Comparison of ENCODE assay signal across 8 cellular contexts in the genomic region with DNA sequence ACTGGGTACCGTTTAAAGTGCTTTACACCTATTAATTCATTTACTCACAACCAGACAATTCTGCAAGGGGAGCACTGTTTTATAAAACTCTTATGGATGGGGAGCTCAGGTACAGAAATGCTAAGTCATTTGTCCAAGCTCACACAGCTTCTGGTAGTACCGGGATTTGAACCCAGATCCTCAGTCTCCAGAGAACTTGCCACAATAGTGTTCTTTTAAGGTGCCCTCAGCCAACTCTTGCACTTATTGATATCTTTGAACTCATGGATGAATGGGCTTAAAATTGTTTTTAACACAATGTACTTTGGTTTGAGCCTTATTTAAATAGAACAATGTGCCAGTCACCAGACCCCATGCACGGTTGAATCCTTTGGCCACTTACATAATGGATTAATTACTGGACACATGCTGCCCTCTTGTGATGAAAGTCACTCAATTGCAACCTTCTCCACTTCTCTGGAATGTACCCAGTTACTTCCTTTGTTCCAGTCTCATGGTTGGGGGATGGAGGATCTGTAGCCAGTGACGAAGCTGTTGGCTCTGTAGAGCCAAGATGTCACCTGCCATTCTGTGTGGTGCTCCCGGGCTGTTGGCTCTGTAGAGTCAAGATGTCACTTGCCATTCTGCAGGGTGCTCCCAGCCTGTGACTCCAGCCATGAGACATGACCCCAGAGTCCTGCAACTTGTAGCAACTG.
A peak's percentile ranks its signal among the peaks of the same experiment; 100 is the strongest.
DNase-seq lines count a peak whose midpoint lies in the region; ATAC-seq, FAIRE-seq and TF ChIP-seq lines count a peak whose summit lies in the region.

No MANE protein-coding gene starts in this region.

- no peak overlapping the region for H3K9ac ChIP-seq in OCI-LY1 (ENCODE audit: low read length)

- no peak overlapping the region for H3K27ac ChIP-seq in C4-2B
- H3K27ac ChIP-seq in OCI-LY1 (ENCODE audit: low read depth, low read length, poor library complexity, severe bottlenecking), result no peak overlapping the region
- no peak overlapping the region for H3K27ac ChIP-seq in left lung

- H3K9me3 ChIP-seq in HAP-1 (peaks cover 5% of the 10 kb centered on the region), OCI-LY1 (ENCODE audit: low read length) (peaks cover 9% of the 10 kb centered on the region), left lung (peaks cover 0 to 3% of the 10 kb centered on the region in 2 donors)

- H3K4me3 ChIP-seq in HAP-1 (no peak overlapping the region), OCI-LY1 (ENCODE audit: low read depth, low read length, poor library complexity, severe bottlenecking) (no peak overlapping the region), left lung (no peak overlapping the region)

- in situ Hi-C loops in HAP-1 (cut with MboI; ENCODE audit: low sequenced_read_pairs), result loop anchor here (5.0 to 25.0 kb wide), 2 partner anchors 131 to 251 kb away; partner anchors contain the start of gene ZNRF2

- TF ChIP-seq CTCF in C4-2B (conservative IDR thresholded peaks at IDR 0.05) (peak; percentile 62), OCI-LY1 (IDR thresholded peaks at IDR 0.05; ENCODE audit: low read length) (peak; percentile 57; the same call in 1 of the 2 replicates), left lung (IDR thresholded peaks at IDR 0.05) (peak; percentile 21 to 70)

- H3K4me1 ChIP-seq in HAP-1 (no peaks in the 10 kb centered on the region), OCI-LY1 (ENCODE audit: insufficient read depth, low read length, severe bottlenecking) (peaks cover 17% of the 10 kb centered on the region), left lung (no peaks in the 10 kb centered on the region)

- no peaks in the 10 kb centered on the region for H3F3A ChIP-seq in OCI-LY1 (ENCODE audit: insufficient read depth, low read length)

- no peaks in the 10 kb centered on the region for H3K9me2 ChIP-seq in OCI-LY1 (ENCODE audit: low read depth, low read length)

- no peaks in the 10 kb centered on the region for H3K36me3 ChIP-seq in HAP-1 (replicated peaks)
- peaks cover 7% of the 10 kb centered on the region; the same call in 1 of the 2 replicates for H3K36me3 ChIP-seq in OCI-LY1 (ENCODE audit: insufficient read depth, low read length)
- no peaks in the 10 kb centered on the region for H3K36me3 ChIP-seq in left lung

- H3K79me2 ChIP-seq in OCI-LY1 (ENCODE audit: insufficient read depth, low read length), result no peaks in the 10 kb centered on the region

- H3K4me2 ChIP-seq in OCI-LY1 (ENCODE audit: low read length), result no peak overlapping the region

- peak; percentile 65 to 81 for DNase-seq in HAP-1 (ENCODE audit: low spot score in 2 of 2)
- DNase-seq in dermis blood vessel endothelial cell, result peak; percentile 93
- DNase-seq in left lung, result no peak
- peak; percentile 78 for DNase-seq in urothelium cell line (ENCODE audit: low spot score)

- no peak overlapping the region for H2AFZ ChIP-seq in OCI-LY1 (ENCODE audit: low read length)

- intact Hi-C loops in left lung (cut with DNase I), result loop anchor here in 1 of 2 donors (5.0 kb wide), 1 partner anchor 136 kb away; no protein-coding TSS in a partner anchor

- H3K27me3 ChIP-seq in HAP-1 (ENCODE audit: low read depth) (no peaks in the 10 kb centered on the region), OCI-LY1 (ENCODE audit: insufficient read depth, low read length) (no peaks in the 10 kb centered on the region), left lung (no peaks in the 10 kb centered on the region)

- ATAC-seq in left lung, result peak; percentile 98
- no peak for ATAC-seq in GM21576 (IDR thresholded peaks at IDR 0.05; ENCODE audit: unreplicated experiment)
- no peak for ATAC-seq in GM18873 (IDR thresholded peaks at IDR 0.05; ENCODE audit: low FRiP score, unreplicated experiment)

- FAIRE-seq in urothelium cell line (lab: Jason Lieb, UNC), result peak; percentile 23

- no peaks in the 10 kb centered on the region for H4K20me1 ChIP-seq in OCI-LY1 (ENCODE audit: insufficient read depth, low read length)

Comparison
In these comparisons a context has a peak if more than half of its experiments do, and no peak if none do; other contexts are left out.
1. DNase-seq: peak in HAP-1 (2 of 2), dermis blood vessel endothelial cell (single experiment) and urothelium cell line (single experiment); none in left lung (0 of 2).
2. Peak in every context shown above with its lines, with median percentiles within 50 percentile points of each other: CTCF ChIP-seq.